In genomic region chr5:173604141-173604540, GRCh38 we compare ENCODE assay signal across 25 cellular contexts.
"Had no signal": no experiment of that assay in that cellular context is flagged by ENCODE, and none has a peak within 500 bp of the region (broad histone marks: within the 10 kb centered on the region; RNA-seq: fewer than 3 reads in every experiment).

No MANE protein-coding gene starts in this region.

- H3K4me3 ChIP-seq: colonic mucosa, esophagus squamous epithelium, gastrocnemius medialis, heart right ventricle, left lung, lower lobe of right lung, mucosa of descending colon had no signal

- H3K4me3 Mint-ChIP-seq: dendritic cell treated with granulocyte-macrophage colony-stimulating factor and Interleukin-4, amounts not matched to agents 40 ng/mL and 50 ng/mL, for 4 days; effector memory CD8-positive, alpha-beta T cell; endodermal cell; mesothelial cell of epicardium had no signal

- H3K27me3 ChIP-seq: colonic mucosa, esophagus squamous epithelium, gastrocnemius medialis, heart right ventricle, left lung had no signal

- DNase-seq: colonic mucosa; cortex of kidney; effector CD8-positive, alpha-beta T cell; effector memory CD8-positive, alpha-beta T cell; erythroblast; esophagus squamous epithelium; foreskin fibroblast; foreskin melanocyte; gastrocnemius medialis; glutamatergic neuron; head of caudate nucleus; heart right ventricle; hippocampal formation; left cardiac atrium; left lung; left ventricle myocardium superior; lower lobe of right lung; mesenchymal stem cell; mucosa of descending colon had no signal

- H3K27ac Mint-ChIP-seq: dendritic cell treated with granulocyte-macrophage colony-stimulating factor and Interleukin-4, amounts not matched to agents 40 ng/mL and 50 ng/mL, for 4 days; effector memory CD8-positive, alpha-beta T cell; endodermal cell; mesothelial cell of epicardium had no signal

- FAIRE-seq: endometrium, islet of Langerhans, keratinocyte had no signal

- H3K4me1 Mint-ChIP-seq: endodermal cell, mesothelial cell of epicardium had no signal

- H3K9me3 ChIP-seq: colonic mucosa, esophagus squamous epithelium, gastrocnemius medialis, heart right ventricle, left lung, lower lobe of right lung, mucosa of descending colon had no signal

- H3K4me1 ChIP-seq: colonic mucosa, esophagus squamous epithelium, lower lobe of right lung had no signal

- H3K27me3 Mint-ChIP-seq: dendritic cell treated with granulocyte-macrophage colony-stimulating factor and Interleukin-4, amounts not matched to agents 40 ng/mL and 50 ng/mL, for 4 days; effector memory CD8-positive, alpha-beta T cell had no signal

- H3K9me3 Mint-ChIP-seq: dendritic cell treated with granulocyte-macrophage colony-stimulating factor and Interleukin-4, amounts not matched to agents 40 ng/mL and 50 ng/mL, for 4 days; effector memory CD8-positive, alpha-beta T cell; endodermal cell; mesothelial cell of epicardium had no signal
